ENCODE assay signal across 8 cellular contexts in the genomic region with DNA sequence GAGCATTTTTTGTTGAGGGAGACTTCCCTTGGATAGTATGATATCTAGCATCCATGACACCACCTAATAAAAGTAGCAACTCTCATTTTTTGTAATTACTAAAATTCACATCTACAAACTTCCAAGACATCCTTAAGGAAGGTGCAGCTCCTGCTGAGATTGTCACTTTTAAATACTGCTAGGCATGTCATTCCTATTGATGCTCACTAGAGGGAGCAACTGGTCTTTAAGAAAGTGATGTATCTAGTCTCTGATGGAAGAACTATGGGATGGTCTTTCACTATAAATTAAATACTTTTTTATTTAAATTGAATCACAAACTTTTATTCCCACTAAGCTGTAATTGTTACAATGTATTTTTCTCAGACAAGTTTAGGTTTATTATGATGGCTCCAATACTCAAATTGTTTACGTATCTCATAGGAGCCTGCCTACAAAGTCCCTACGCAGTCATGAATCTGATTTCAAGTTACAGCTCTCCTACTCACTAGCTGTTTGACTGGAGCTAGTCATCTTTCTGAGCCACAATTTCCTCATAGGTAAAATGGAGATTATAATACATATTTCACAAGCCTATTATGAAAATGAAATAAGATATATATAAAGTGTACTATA. TPM values are rescaled to one million over a fixed set of nuclear protein-coding genes. Genes with fewer than 3 reads are reported as not detected.
DNase-seq lines count a peak whose midpoint lies in the region; ATAC-seq and TF ChIP-seq lines count a peak whose summit lies in the region.

No MANE protein-coding gene starts in this region.

- no peak overlapping the region for H3K4me3 ChIP-seq in spleen

- no peaks in the 10 kb centered on the region for H3K27me3 ChIP-seq in spleen (replicated peaks in 1 of 7)

- intact Hi-C loops in spleen (cut with DNase I; ENCODE audit: low total_unique reads) = no loop called here

- no peak for TF ChIP-seq POLR2A in spleen (IDR thresholded peaks at IDR 0.05)

- peak; percentile 74 for ATAC-seq in GM21423 (IDR thresholded peaks at IDR 0.05; ENCODE audit: unreplicated experiment)

- peaks cover 0 to 34% (median 6%) of the 10 kb centered on the region in 6 donors for H3K4me1 ChIP-seq in spleen

- TF ChIP-seq CTCF in spleen (IDR thresholded peaks at IDR 0.05 in 8 of 11, conservative IDR thresholded peaks at IDR 0.05 in 3 of 11) = peak; percentile 60 to 91 (median 85)

- no peaks in the 10 kb centered on the region for H3K9me3 ChIP-seq in spleen

- no peak overlapping the region for H3K27ac ChIP-seq in spleen

- DNase-seq in DMS 273 (lab: John Stamatoyannopoulos, UW; ENCODE audit: unreplicated experiment) = peak; percentile 68
- DNase-seq in NCI-H2029 (lab: John Stamatoyannopoulos, UW) = peak; percentile 97
- peak; percentile 61 for DNase-seq in amniotic epithelial cell (ENCODE audit: low read depth)
- peak; percentile 30 for DNase-seq in iPS-NIHi7 (ENCODE audit: extremely low spot score)
- no peak for DNase-seq in spleen
- no peak for DNase-seq in activated CD4-positive, alpha-beta T cell treated with anti-CD3 and anti-CD28 coated beads for 48 hours
- no peak for DNase-seq in stimulated activated CD4-positive, alpha-beta T cell treated with anti-CD3 and anti-CD28 coated beads, Interleukin-2, amount 100 ng/mL, for 48 hours

- 88 to 93% (median 90%) methylated on average over 2 of the region's 2 CpGs for WGBS in spleen, 5 donors

- H3K36me3 ChIP-seq in spleen = no peaks in the 10 kb centered on the region

RNA-seq across cellular contexts. Expression of a gene that starts 8.0 kb away (rescaled TPM):
- 10 to 100 TPM; 63.1 to 97.7 (median 73.4) TPM for total RNA-seq in spleen
- 10 to 100 TPM; 28.7 to 41.7 (median 29.2) TPM for polyA plus RNA-seq in spleen

RNA-seq across cellular contexts. Expression of a gene that starts 33.9 kb away (rescaled TPM):
- total RNA-seq in spleen = 10 to 100 TPM; 11.2 to 19.0 (median 13.5) TPM
- 1 to 10 TPM; 7.2 to 7.8 (median 7.5) TPM for polyA plus RNA-seq in spleen

Comparison
In these comparisons a context has a peak if more than half of its experiments do, and no peak if none do; other contexts are left out.
1. DNase-seq: peak in DMS 273 (single experiment), NCI-H2029 (single experiment), amniotic epithelial cell (single experiment) and iPS-NIHi7 (single experiment); none in spleen (single experiment), activated CD4-positive, alpha-beta T cell treated with anti-CD3 and anti-CD28 coated beads for 48 hours (single experiment) and stimulated activated CD4-positive, alpha-beta T cell treated with anti-CD3 and anti-CD28 coated beads, Interleukin-2, amount 100 ng/mL, for 48 hours (0 of 2).